ENCODE assay signal across 8 cellular contexts in genomic region chr19:57888107-57888493, GRCh38. TPM values are rescaled to one million over a fixed set of nuclear protein-coding genes. Genes with fewer than 3 reads are reported as not detected.
DNase-seq lines count a peak whose midpoint lies in the region; ATAC-seq and TF ChIP-seq lines count a peak whose summit lies in the region.

No MANE protein-coding gene starts in this region.

- POLR2A ChIA-PET in PC-3 (lab: Charles Lee; ENCODE audit: unreplicated experiment), result no interaction called here

- peak overlapping the region; percentile 94 for H2AFZ ChIP-seq in fibroblast of lung (ENCODE audit: low read length)
- H2AFZ ChIP-seq in trophoblast cell (ENCODE audit: insufficient read depth, low read length, poor library complexity), result no peak overlapping the region
- H2AFZ ChIP-seq in PC-3 (ENCODE audit: low read length), result no peak overlapping the region

- H3K14ac ChIP-seq in trophoblast cell (ENCODE audit: low read length), result peak overlapping the region; percentile 62

- no peak overlapping the region for H3K18ac ChIP-seq in trophoblast cell (ENCODE audit: low read length)

- peaks cover 22% of the 10 kb centered on the region for H3K79me1 ChIP-seq in trophoblast cell (ENCODE audit: low read length)

- no peaks in the 10 kb centered on the region for H3K9me2 ChIP-seq in PC-3 (replicated peaks; ENCODE audit: low read length)

- H3K4me1 ChIP-seq in fibroblast of lung (ENCODE audit: control insufficient read depth, extremely low read depth, insufficient read depth, low read length) (no peaks in the 10 kb centered on the region), trophoblast cell (ENCODE audit: control insufficient read depth in 1 of 2, insufficient read depth in 2 of 2, low read length in 2 of 2) (peaks cover 4 to 32% of the 10 kb centered on the region in 2 experiments), PC-3 (ENCODE audit: insufficient read depth, low read length) (no peaks in the 10 kb centered on the region)

- no peak overlapping the region for H2BK5ac ChIP-seq in trophoblast cell (ENCODE audit: low read depth, low read length, poor library complexity)

- BruUV-seq in PC-3 (replicated peaks; lab: Mats Ljungman, UMichigan), result no TSS peak

- peak overlapping the region; percentile 92 for H4K91ac ChIP-seq in trophoblast cell (ENCODE audit: low read depth, low read length)

- H3K9ac ChIP-seq in fibroblast of lung (ENCODE audit: insufficient read depth, low read length) (peak overlapping the region; percentile 64), trophoblast cell (ENCODE audit: low read length) (peak overlapping the region; percentile 72), PC-3 (ENCODE audit: low read length) (no peak overlapping the region)

- no CpG with 5 or more reads among the region's 7 CpGs for WGBS in trophoblast cell (ENCODE audit: extremely low coverage, insufficient coverage, insufficient read length)

- H2BK120ac ChIP-seq in trophoblast cell (ENCODE audit: insufficient read depth, low read length, poor library complexity), result peak overlapping the region; percentile 92

- peak overlapping the region; percentile 37 for H3K23ac ChIP-seq in trophoblast cell (ENCODE audit: low read length)

- no peaks in the 10 kb centered on the region for H4K20me1 ChIP-seq in fibroblast of lung (ENCODE audit: control insufficient read depth, extremely low read depth, insufficient read depth, low read length)
- no peaks in the 10 kb centered on the region for H4K20me1 ChIP-seq in PC-3 (ENCODE audit: low read length)

- H3K36me3 ChIP-seq in fibroblast of lung (ENCODE audit: control insufficient read depth, insufficient read depth, low read length) (no peaks in the 10 kb centered on the region), trophoblast cell (ENCODE audit: control insufficient read depth in 1 of 2, insufficient read depth in 2 of 2, low read length in 2 of 2) (peaks cover 3 to 6% of the 10 kb centered on the region in 2 experiments), PC-3 (ENCODE audit: low read depth, low read length) (peaks cover 12% of the 10 kb centered on the region)

- no peak for ATAC-seq in GM21515 (IDR thresholded peaks at IDR 0.05; ENCODE audit: unreplicated experiment)
- ATAC-seq in HG02840 (IDR thresholded peaks at IDR 0.05; ENCODE audit: low FRiP score, unreplicated experiment), result no peak
- ATAC-seq in PC-3, result no peak

- H3K4me2 ChIP-seq in fibroblast of lung (ENCODE audit: extremely low read depth, insufficient read depth, low read length) (peak overlapping the region; percentile 84), trophoblast cell (ENCODE audit: low read length) (peak overlapping the region; percentile 91), PC-3 (ENCODE audit: low read length) (no peak overlapping the region)

- peak overlapping the region; percentile 93 for H3K4ac ChIP-seq in trophoblast cell (ENCODE audit: low read depth, low read length)

- H3K9me3 ChIP-seq in fibroblast of lung (ENCODE audit: control insufficient read depth, insufficient read depth, low read depth, low read length) (no peaks in the 10 kb centered on the region), trophoblast cell (ENCODE audit: insufficient read depth, low read depth, low read length) (peaks cover 4% of the 10 kb centered on the region), PC-3 (ENCODE audit: low read length) (peaks cover 9% of the 10 kb centered on the region)

- peak overlapping the region; percentile 28 for H2AK5ac ChIP-seq in trophoblast cell (ENCODE audit: low read length)

- H3K27ac ChIP-seq in fibroblast of lung (ENCODE audit: insufficient read depth, low read length) (peak overlapping the region; percentile 77), trophoblast cell (ENCODE audit: low read depth, low read length) (peak overlapping the region; percentile 42), PC-3 (ENCODE audit: low read length) (no peak overlapping the region)

- H3K27me3 ChIP-seq in fibroblast of lung (ENCODE audit: control insufficient read depth, insufficient read depth, low read length), result no peaks in the 10 kb centered on the region
- H3K27me3 ChIP-seq in trophoblast cell (ENCODE audit: insufficient read depth, low read length), result no peaks in the 10 kb centered on the region
- no peaks in the 10 kb centered on the region for H3K27me3 ChIP-seq in PC-3 (ENCODE audit: low read length)

- H3K79me2 ChIP-seq in fibroblast of lung (ENCODE audit: control insufficient read depth, insufficient read depth, low read length) (peaks cover 15% of the 10 kb centered on the region), trophoblast cell (ENCODE audit: control insufficient read depth, insufficient read depth, low read length, poor library complexity) (peaks cover 12% of the 10 kb centered on the region), PC-3 (ENCODE audit: low read length) (no peaks in the 10 kb centered on the region)

- no peak overlapping the region for H4K8ac ChIP-seq in trophoblast cell (ENCODE audit: low read depth, low read length)

- no peak for TF ChIP-seq CTCF in GM12864 (IDR thresholded peaks at IDR 0.05; ENCODE audit: low read depth, low read length, missing control alignments)
- no peak for TF ChIP-seq CTCF in fibroblast of lung (conservative IDR thresholded peaks at IDR 0.05 in 1 of 2, IDR thresholded peaks at IDR 0.05 in 1 of 2; ENCODE audit: low read depth in 1 of 2, low read length in 2 of 2)
- TF ChIP-seq CTCF in PC-3 (conservative IDR thresholded peaks at IDR 0.05; ENCODE audit: low read depth, low read length), result no peak

- peak overlapping the region; percentile 65 for H3K4me3 ChIP-seq in GM12864 (ENCODE audit: low read depth, low read length)
- H3K4me3 ChIP-seq in fibroblast of lung (replicated peaks in 1 of 4; ENCODE audit: control extremely low read depth in 1 of 4, insufficient read depth in 1 of 4, low read depth in 3 of 4, low read length in 4 of 4), result peak overlapping the region; percentile 76 to 84 (median 82)
- H3K4me3 ChIP-seq in trophoblast cell (ENCODE audit: low read depth, low read length), result peak overlapping the region; percentile 83
- H3K4me3 ChIP-seq in PC-3 (ENCODE audit: low read length), result no peak overlapping the region

- CTCF ChIA-PET in PC-3 (lab: Charles Lee), result no interaction called here

- H4K12ac ChIP-seq in trophoblast cell (ENCODE audit: low read depth, low read length), result no peak overlapping the region

- H2BK12ac ChIP-seq in trophoblast cell (ENCODE audit: low read length), result no peak overlapping the region

- intact Hi-C loops in PC-3 (cut with micrococcal nuclease), result no loop called here

- no peaks in the 10 kb centered on the region for H3F3A ChIP-seq in PC-3 (ENCODE audit: low read length, unreplicated experiment)

- DNase-seq in GM12864 (ENCODE audit: low read depth) (no peak), OCI-M1 (lab: John Stamatoyannopoulos, UW) (peak; percentile 49), fibroblast of lung (ENCODE audit: low read depth in 2 of 2) (no peak), trophoblast cell (peak in 1 of 2 donors; percentile 25), retina (no peak), PC-3 (no peak)

RNA-seq across cellular contexts. Expression of gene ZNF814, which starts 0.7 kb away (rescaled TPM):
- total RNA-seq in fibroblast of lung, result 3.9 and 6.1 TPM in 2 replicates
- 5.5 and 7.8 TPM in 2 replicates for polyA plus RNA-seq in fibroblast of lung
- 6.4 and 10.5 TPM in 2 replicates for polyA plus RNA-seq in fibroblast of lung (2012)
- polyA minus RNA-seq in fibroblast of lung (ENCODE audit: low replicate concordance), result 4.6 and 10.3 TPM in 2 replicates
- polyA plus RNA-seq in trophoblast cell (2013), result 18.9 and 19.3 TPM in 2 replicates
- total RNA-seq in PC-3 (2014; rRNA removed), result 3.3 and 3.6 TPM in 2 replicates

RNA-seq across cellular contexts. Expression of gene ZNF417, which starts 28.3 kb away (rescaled TPM):
- total RNA-seq in fibroblast of lung (14.4 and 22.1 TPM in 2 replicates), PC-3 (2014; rRNA removed) (9.3 and 10.1 TPM in 2 replicates)
- 4.6 and 5.9 TPM in 2 replicates for polyA plus RNA-seq in fibroblast of lung
- polyA plus RNA-seq in fibroblast of lung (2012), result 3.4 and 4.5 TPM in 2 replicates
- polyA minus RNA-seq in fibroblast of lung (ENCODE audit: low replicate concordance), result 6.2 and 13.3 TPM in 2 replicates
- 8.1 TPM in 2 replicates for polyA plus RNA-seq in trophoblast cell (2013)

RNA-seq across cellular contexts. Expression of gene ZNF587, which starts 38.4 kb away (rescaled TPM):
- total RNA-seq in fibroblast of lung (12.1 and 23.6 TPM in 2 replicates), PC-3 (2014; rRNA removed) (16.3 and 21.4 TPM in 2 replicates)
- polyA plus RNA-seq in fibroblast of lung, result 7.4 and 8.8 TPM in 2 replicates
- polyA plus RNA-seq in fibroblast of lung (2012), result 6.2 and 7.8 TPM in 2 replicates
- 14.7 and 22.3 TPM in 2 replicates for polyA minus RNA-seq in fibroblast of lung (ENCODE audit: low replicate concordance)
- 18.5 and 19.9 TPM in 2 replicates for polyA plus RNA-seq in trophoblast cell (2013)

RNA-seq across cellular contexts. Expression of gene ZNF418, which starts 47.1 kb away (rescaled TPM):
- total RNA-seq in fibroblast of lung (8.2 and 8.4 TPM in 2 replicates), PC-3 (2014; rRNA removed) (0.04 TPM in 1 of 2 replicates, not detected in the other)
- polyA plus RNA-seq in fibroblast of lung, result 2.2 and 3.3 TPM in 2 replicates
- 1.2 and 2.0 TPM in 2 replicates for polyA plus RNA-seq in fibroblast of lung (2012)
- polyA minus RNA-seq in fibroblast of lung (ENCODE audit: low replicate concordance), result 0.82 TPM in 1 of 2 replicates, not detected in the other
- polyA plus RNA-seq in trophoblast cell (2013), result 5.0 and 5.3 TPM in 2 replicates

RNA-seq across cellular contexts. Expression of gene ZNF587B, which starts 58.0 kb away (rescaled TPM):
- total RNA-seq in fibroblast of lung (12.1 and 12.4 TPM in 2 replicates), PC-3 (2014; rRNA removed) (21.2 and 28.0 TPM in 2 replicates)
- polyA plus RNA-seq in fibroblast of lung, result 4.9 and 6.5 TPM in 2 replicates
- 3.7 and 4.8 TPM in 2 replicates for polyA plus RNA-seq in fibroblast of lung (2012)
- polyA minus RNA-seq in fibroblast of lung (ENCODE audit: low replicate concordance), result 3.7 and 7.5 TPM in 2 replicates
- 7.5 and 8.0 TPM in 2 replicates for polyA plus RNA-seq in trophoblast cell (2013)
